In the genomic region with DNA sequence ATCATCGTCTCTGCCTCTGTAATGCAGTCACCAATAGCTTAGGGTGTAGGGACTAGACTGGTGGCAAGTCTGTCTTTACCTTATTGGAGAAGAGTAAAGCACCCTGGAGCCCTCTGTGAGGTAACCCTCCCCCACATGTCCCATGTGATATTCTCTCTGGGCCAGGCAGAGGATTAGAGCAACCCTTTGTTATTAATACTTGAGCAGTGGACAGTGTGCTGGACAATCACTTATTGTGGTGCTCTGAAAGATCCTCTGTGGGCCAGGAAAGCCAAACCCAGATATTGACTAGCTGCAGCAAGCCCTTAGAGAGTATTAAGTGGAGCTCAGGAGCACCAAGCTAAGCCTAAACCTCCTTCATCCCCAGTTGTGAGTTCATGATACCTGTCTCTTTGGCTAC, we compare ENCODE assay signal across 26 cellular contexts.
DNase-seq lines count a peak whose midpoint lies in the region; ATAC-seq, FAIRE-seq and TF ChIP-seq lines count a peak whose summit lies in the region.
"Had no signal": no experiment of that assay in that cellular context is flagged by ENCODE, and none has a peak within 500 bp of the region (broad histone marks: within the 10 kb centered on the region; RNA-seq: fewer than 3 reads in every experiment).

No MANE protein-coding gene starts in this region.

- ATAC-seq in right lobe of liver (peak in 3 of 4 donors; percentile 12 to 32 (median 19)), HepG2 (no peak), aorta (ENCODE audit: low FRiP score) (peak; percentile 36), HG03159 (IDR thresholded peaks at IDR 0.05; ENCODE audit: unreplicated experiment) (no peak)
- ATAC-seq in stimulated activated naive CD8-positive, alpha-beta T cell treated with anti-CD3 and anti-CD28 coated beads, Interleukin-15, Interleukin-2, amounts not matched to agents 100 U/mL and 50 U/mL, for 24 hours: no peak
- ATAC-seq: K562; natural killer cell; stimulated activated effector memory CD8-positive, alpha-beta T cell treated with anti-CD3 and anti-CD28 coated beads, Interleukin-12 subunit alpha, Interleukin-12 subunit beta, amount 100 ng/mL, for 72 hours had no signal

- H3K36me3 Mint-ChIP-seq in osteocyte (ENCODE audit: unreplicated experiment): no peaks in the 10 kb centered on the region
- H3K36me3 Mint-ChIP-seq: CD4-positive, alpha-beta memory T cell; memory B cell; natural killer cell; stimulated activated effector memory CD8-positive, alpha-beta T cell treated with anti-CD3 and anti-CD28 coated beads, Interleukin-12 subunit alpha, Interleukin-12 subunit beta, amount 100 ng/mL, for 72 hours had no signal

- H3K9me3 ChIP-seq in right lobe of liver: no peaks in the 10 kb centered on the region
- no peaks in the 10 kb centered on the region for H3K9me3 ChIP-seq in HepG2 (ENCODE audit: low read length)
- no peaks in the 10 kb centered on the region for H3K9me3 ChIP-seq in aorta (ENCODE audit: control insufficient read depth, low read length)
- H3K9me3 ChIP-seq: prostate gland had no signal

- no peak for TF ChIP-seq CTCF in right lobe of liver (IDR thresholded peaks at IDR 0.05)
- no peak for TF ChIP-seq CTCF in HepG2 (CRISPR knock-in tag; IDR thresholded peaks at IDR 0.05)
- TF ChIP-seq CTCF in osteocyte (IDR thresholded peaks at IDR 0.05): no peak

- peak overlapping the region; percentile 87 for H3K27ac Mint-ChIP-seq in osteocyte (ENCODE audit: unreplicated experiment)
- H3K27ac Mint-ChIP-seq: activated CD4-positive, alpha-beta T cell treated with anti-CD3 and anti-CD28 coated beads, Interleukin-2, amount 10 ng/mL, durations not matched to agents 24 days and 14 days; CD4-positive, alpha-beta memory T cell; memory B cell; natural killer cell; stimulated activated effector memory CD8-positive, alpha-beta T cell treated with anti-CD3 and anti-CD28 coated beads, Interleukin-12 subunit alpha, Interleukin-12 subunit beta, amount 100 ng/mL, for 72 hours had no signal

- H3K36me3 ChIP-seq in right lobe of liver (no peaks in the 10 kb centered on the region), HepG2 (replicated peaks in 1 of 2; ENCODE audit: control insufficient read depth in 1 of 2, insufficient read depth in 2 of 2, low read length in 2 of 2) (no peaks in the 10 kb centered on the region; a peak in 1 of 5 replicates), aorta (ENCODE audit: control insufficient read depth in 1 of 2, insufficient read depth in 2 of 2, low read length in 1 of 2) (no peaks in the 10 kb centered on the region)
- H3K36me3 ChIP-seq: prostate gland had no signal

- peaks cover 0 to 18% (median 7%) of the 10 kb centered on the region in 4 donors for H3K4me1 ChIP-seq in right lobe of liver
- peaks cover 9% of the 10 kb centered on the region for H3K4me1 ChIP-seq in HepG2 (ENCODE audit: insufficient read depth, low read length)
- peaks cover 0 to 4% of the 10 kb centered on the region in 2 donors for H3K4me1 ChIP-seq in aorta (ENCODE audit: control insufficient read depth in 1 of 2, insufficient read depth in 2 of 2, low read length in 2 of 2)
- H3K4me1 ChIP-seq: prostate gland had no signal

- no peaks in the 10 kb centered on the region for H3K27me3 Mint-ChIP-seq in osteocyte (ENCODE audit: unreplicated experiment)

- H3K9me3 Mint-ChIP-seq in osteocyte (ENCODE audit: unreplicated experiment): no peaks in the 10 kb centered on the region
- H3K9me3 Mint-ChIP-seq: activated CD4-positive, alpha-beta T cell treated with anti-CD3 and anti-CD28 coated beads, Interleukin-2, amount 10 ng/mL, durations not matched to agents 24 days and 14 days; CD4-positive, alpha-beta memory T cell; memory B cell; natural killer cell; stimulated activated effector memory CD8-positive, alpha-beta T cell treated with anti-CD3 and anti-CD28 coated beads, Interleukin-12 subunit alpha, Interleukin-12 subunit beta, amount 100 ng/mL, for 72 hours had no signal

- H3K4me3 ChIP-seq in right lobe of liver (no peak overlapping the region), HepG2 (replicated peaks in 1 of 3; ENCODE audit: insufficient read depth in 1 of 3, low read depth in 2 of 3, low read length in 3 of 3) (no peak overlapping the region), aorta (ENCODE audit: low read length in 2 of 2) (no peak overlapping the region)
- H3K4me3 ChIP-seq: K562, PC-9, prostate gland had no signal

- peak overlapping the region in 1 of 3 donors; percentile 22 for H3K27ac ChIP-seq in right lobe of liver
- no peak overlapping the region for H3K27ac ChIP-seq in HepG2 (ENCODE audit: extremely low read length, insufficient read depth, low read length)
- no peak overlapping the region for H3K27ac ChIP-seq in aorta (ENCODE audit: low read depth in 1 of 2, low read length in 2 of 2)
- H3K27ac ChIP-seq: PC-9 had no signal

- 88% methylated on average over 1 of the region's 1 CpG for WGBS in right lobe of liver (ENCODE audit: insufficient coverage, low coverage, low lambda C conversion rate, missing lambda C conversion rate)
- WGBS in HepG2 (ENCODE audit: low lambda C conversion rate): 88% methylated on average over 1 of the region's 1 CpG
- WGBS in aorta, 2 donors: 96 to 100% methylated on average over 1 of the region's 1 CpG

- no peak overlapping the region for H3K9ac ChIP-seq in HepG2 (ENCODE audit: insufficient read depth, low read depth, low read length)

- TF ChIP-seq POLR2A in right lobe of liver (IDR thresholded peaks at IDR 0.05): no peak
- no peak for TF ChIP-seq POLR2A in HepG2 (IDR thresholded peaks at IDR 0.05; ENCODE audit: insufficient read depth in 1 of 2, low read depth in 2 of 2, low read length in 2 of 2)

- H3K4me2 ChIP-seq in HepG2 (ENCODE audit: low read depth, low read length): no peak overlapping the region
- H3K4me2 ChIP-seq: PC-9 had no signal

- H3K79me2 ChIP-seq in HepG2 (ENCODE audit: insufficient read depth, low read length): no peaks in the 10 kb centered on the region

- TF ChIP-seq EP300 in HepG2 (IDR thresholded peaks at IDR 0.05; ENCODE audit: low read depth in 2 of 2, low read length in 2 of 2): no peak
- no peak for TF ChIP-seq EP300 in HepG2 (CRISPR knock-in tag; IDR thresholded peaks at IDR 0.05; ENCODE audit: borderline replicate concordance)

- POLR2A ChIA-PET in HepG2 (lab: Yijun Ruan, JAX): no interaction called here

- CTCF ChIA-PET in HepG2 (lab: Yijun Ruan, JAX; ENCODE audit: low intra/inter-chr PET ratio, low total read pairs): no interaction called here

- in situ Hi-C loops in HepG2 (cut with HindIII; ENCODE audit: extremely low pct_ligation_motif_present, low pct_unique_long_range_greater_than_20kb): no loop called here

- intact Hi-C loops in right lobe of liver (cut with DNase I): no loop called here
- intact Hi-C loops in HepG2 (cut with micrococcal nuclease; ENCODE audit: unreplicated experiment): no loop called here
- intact Hi-C loops in aorta (cut with DNase I): no loop called here

- H2AFZ ChIP-seq in HepG2 (ENCODE audit: low read length): no peak overlapping the region
- H2AFZ ChIP-seq: PC-9 had no signal

- H3K27me3 ChIP-seq in right lobe of liver (no peaks in the 10 kb centered on the region), HepG2 (ENCODE audit: control insufficient read depth in 1 of 2, insufficient read depth in 2 of 2, low read length in 2 of 2) (no peaks in the 10 kb centered on the region), aorta (ENCODE audit: control insufficient read depth in 1 of 2, insufficient read depth in 2 of 2, low read length in 1 of 2) (no peaks in the 10 kb centered on the region)

- no peak for FAIRE-seq in HepG2 (lab: Jason Lieb, UNC)
- FAIRE-seq: GM12892, K562, TTC549, urothelium cell line had no signal

- no peak for DNase-seq in right lobe of liver
- DNase-seq in HepG2 (ENCODE audit: low spot score): no peak
- DNase-seq in foreskin melanocyte: peak; percentile 68
- no peak for DNase-seq in osteocyte (ENCODE audit: extremely low spot score, unreplicated experiment)
- DNase-seq in aorta: no peak
- DNase-seq in stimulated activated naive CD8-positive, alpha-beta T cell treated with anti-CD3 and anti-CD28 coated beads, Interleukin-15, Interleukin-2, amounts not matched to agents 100 U/mL and 50 U/mL, for 24 hours: no peak
- no peak for DNase-seq in SKM-1 treated with dmso at 0.1 percent for 144 hours (lab: John Stamatoyannopoulos, UW; ENCODE audit: unreplicated experiment)
- DNase-seq: activated CD4-positive, alpha-beta T cell treated with anti-CD3 and anti-CD28 coated beads, Interleukin-2, amount 10 ng/mL, durations not matched to agents 24 days and 14 days; activated CD8-positive, alpha-beta memory T cell treated with anti-CD3 and anti-CD28 coated beads, Interleukin-2, amount 50 U/mL, for 48 hours; CD4-positive, alpha-beta memory T cell; cortex of kidney; DMS53; natural killer cell; NCI-H1048; NCI-H2081 treated with DMSO at 0.1 percent for 48 hours; NCI-H524; PC-9; stimulated activated CD4-positive, alpha-beta T cell treated with anti-CD3 and anti-CD28 coated beads, Interleukin-15, amount 100 ng/mL, for 24 hours had no signal

- H4K20me1 ChIP-seq in HepG2 (ENCODE audit: insufficient read depth, low read length): no peaks in the 10 kb centered on the region

- H3K4me3 Mint-ChIP-seq in osteocyte (ENCODE audit: unreplicated experiment): no peak overlapping the region
- H3K4me3 Mint-ChIP-seq: activated CD4-positive, alpha-beta T cell treated with anti-CD3 and anti-CD28 coated beads, Interleukin-2, amount 10 ng/mL, durations not matched to agents 24 days and 14 days; CD4-positive, alpha-beta memory T cell; memory B cell; natural killer cell; stimulated activated effector memory CD8-positive, alpha-beta T cell treated with anti-CD3 and anti-CD28 coated beads, Interleukin-12 subunit alpha, Interleukin-12 subunit beta, amount 100 ng/mL, for 72 hours had no signal

- no TSS peak for BruUV-seq in HepG2 (replicated peaks; lab: Mats Ljungman, UMichigan)

- H3K4me1 Mint-ChIP-seq in osteocyte (ENCODE audit: unreplicated experiment): peaks cover 26% of the 10 kb centered on the region
- H3K4me1 Mint-ChIP-seq: activated CD4-positive, alpha-beta T cell treated with anti-CD3 and anti-CD28 coated beads, Interleukin-2, amount 10 ng/mL, durations not matched to agents 24 days and 14 days; CD4-positive, alpha-beta memory T cell; memory B cell; natural killer cell; stimulated activated effector memory CD8-positive, alpha-beta T cell treated with anti-CD3 and anti-CD28 coated beads, Interleukin-12 subunit alpha, Interleukin-12 subunit beta, amount 100 ng/mL, for 72 hours had no signal

- TF ChIP-seq RAD21 in HepG2 (CRISPR knock-in tag; IDR thresholded peaks at IDR 0.05): no peak

TF ChIP-seq in HepG2, 621 proteins besides CTCF, POLR2A, EP300 and RAD21 (continues in another document):
- TF ChIP-seq CAMTA2 (CRISPR knock-in tag; IDR thresholded peaks at IDR 0.05; ENCODE audit: borderline replicate concordance): no peak

Comparison
In these comparisons a context has a peak if more than half of its experiments do, and no peak if none do; other contexts are left out.
1. ATAC-seq: peak in right lobe of liver (3 of 4) and aorta (single experiment); none in HepG2 (single experiment), stimulated activated naive CD8-positive, alpha-beta T cell treated with anti-CD3 and anti-CD28 coated beads, Interleukin-15, Interleukin-2, amounts not matched to agents 100 U/mL and 50 U/mL, for 24 hours (single experiment) and HG03159 (single experiment).